Comparison of ENCODE assay signal across 13 cellular contexts in the genomic region with DNA sequence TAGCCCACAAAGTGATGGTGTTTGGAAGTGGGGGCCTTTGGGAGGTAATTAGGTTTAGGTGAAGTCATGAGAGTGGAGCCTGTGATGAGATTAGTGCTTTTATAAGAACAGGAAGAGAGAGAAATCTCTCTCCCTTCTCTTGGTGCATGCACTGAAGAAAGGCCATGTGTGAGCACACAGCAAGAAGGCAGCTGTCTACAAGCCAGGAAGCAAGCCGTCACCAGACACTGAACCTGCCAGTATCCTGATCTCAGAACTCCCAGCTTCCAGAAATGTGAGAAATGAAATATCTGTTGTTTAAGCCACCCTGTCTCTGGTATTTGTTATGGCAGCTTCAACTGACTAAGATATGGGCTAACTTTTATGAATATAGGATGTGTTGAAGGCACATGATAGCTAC.
DNase-seq lines count a peak whose midpoint lies in the region; ATAC-seq and TF ChIP-seq lines count a peak whose summit lies in the region.
"Had no signal": no experiment of that assay in that cellular context is flagged by ENCODE, and none has a peak within 500 bp of the region (broad histone marks: within the 10 kb centered on the region; RNA-seq: fewer than 3 reads in every experiment).

No MANE protein-coding gene starts in this region.

- DNase-seq in cardiac muscle cell (ENCODE audit: low read depth in 1 of 2, low spot score in 1 of 2), result peak in 1 of 2 donors; percentile 32
- no peak for DNase-seq in Right ventricle myocardium inferior (ENCODE audit: missing footprints)
- no peak for DNase-seq in central memory CD8-positive, alpha-beta T cell (ENCODE audit: low spot score in 2 of 2)
- DNase-seq in left ventricle myocardium superior, result no peak
- DNase-seq in hippocampal formation (lab: John Stamatoyannopoulos, UW), result no peak
- no peak for DNase-seq in COLO829 (ENCODE audit: low spot score)
- DNase-seq in Peyer's patch, result no peak
- DNase-seq: BE2C; CD8-positive, alpha-beta memory T cell had no signal

- H3K36me3 Mint-ChIP-seq in central memory CD8-positive, alpha-beta T cell (ENCODE audit: insufficient read depth), result peaks cover 2% of the 10 kb centered on the region

- intact Hi-C loops in Right ventricle myocardium inferior (cut with DNase I), result loop anchor here (5.0 kb wide), 2 partner anchors 123 to 143 kb away; no protein-coding TSS in a partner anchor
- intact Hi-C loops in left ventricle myocardium superior (cut with micrococcal nuclease), result no loop called here

- no peaks in the 10 kb centered on the region for H3K9me3 ChIP-seq in cardiac muscle cell (ENCODE audit: low read depth)
- no peaks in the 10 kb centered on the region for H3K9me3 ChIP-seq in Peyer's patch
- H3K9me3 ChIP-seq: A549, BE2C had no signal

- no peaks in the 10 kb centered on the region for H3K9me3 Mint-ChIP-seq in central memory CD8-positive, alpha-beta T cell

- peaks cover 39% of the 10 kb centered on the region for H3K4me1 ChIP-seq in cardiac muscle cell (ENCODE audit: low read depth)
- H3K4me1 ChIP-seq in Peyer's patch, result no peaks in the 10 kb centered on the region
- H3K4me1 ChIP-seq: A549, BE2C had no signal

- H3K27me3 ChIP-seq in cardiac muscle cell (no peaks in the 10 kb centered on the region), Peyer's patch (no peaks in the 10 kb centered on the region)

- peak overlapping the region; percentile 90 for H3K27ac ChIP-seq in cardiac muscle cell
- H3K27ac ChIP-seq in Peyer's patch, result no peak overlapping the region
- H3K27ac ChIP-seq: A549, C4-2B, HL-60 had no signal

- no peaks in the 10 kb centered on the region for H3K27me3 Mint-ChIP-seq in central memory CD8-positive, alpha-beta T cell

- H3K36me3 ChIP-seq in cardiac muscle cell (no peaks in the 10 kb centered on the region), Peyer's patch (no peaks in the 10 kb centered on the region)
- H3K36me3 ChIP-seq: BE2C had no signal

- ATAC-seq in Right ventricle myocardium inferior (no peak), left ventricle myocardium superior (peak; percentile 30)
- ATAC-seq in central memory CD8-positive, alpha-beta T cell (replicated peaks; ENCODE audit: extremely low read depth, poor library complexity, severe bottlenecking), result no peak
- ATAC-seq: A549, HCT116 had no signal

- no peak overlapping the region for H3K4me3 Mint-ChIP-seq in central memory CD8-positive, alpha-beta T cell
- H3K4me3 Mint-ChIP-seq: CD8-positive, alpha-beta memory T cell had no signal

- H3K4me1 Mint-ChIP-seq in central memory CD8-positive, alpha-beta T cell, result peaks cover 33% of the 10 kb centered on the region

- H3K4me3 ChIP-seq in cardiac muscle cell (no peak overlapping the region), Peyer's patch (no peak overlapping the region)
- H3K4me3 ChIP-seq: A549 had no signal

- TF ChIP-seq POLR2A in Peyer's patch (IDR thresholded peaks at IDR 0.05), result no peak

- H3K27ac Mint-ChIP-seq in central memory CD8-positive, alpha-beta T cell (ENCODE audit: low read depth), result peak overlapping the region; percentile 38

- no peak for TF ChIP-seq CTCF in cardiac muscle cell (IDR thresholded peaks at IDR 0.05; ENCODE audit: low read depth, low read length)
- no peak for TF ChIP-seq CTCF in Peyer's patch (IDR thresholded peaks at IDR 0.05)
